ENCODE assay signal across 8 cellular contexts in the genomic region with DNA sequence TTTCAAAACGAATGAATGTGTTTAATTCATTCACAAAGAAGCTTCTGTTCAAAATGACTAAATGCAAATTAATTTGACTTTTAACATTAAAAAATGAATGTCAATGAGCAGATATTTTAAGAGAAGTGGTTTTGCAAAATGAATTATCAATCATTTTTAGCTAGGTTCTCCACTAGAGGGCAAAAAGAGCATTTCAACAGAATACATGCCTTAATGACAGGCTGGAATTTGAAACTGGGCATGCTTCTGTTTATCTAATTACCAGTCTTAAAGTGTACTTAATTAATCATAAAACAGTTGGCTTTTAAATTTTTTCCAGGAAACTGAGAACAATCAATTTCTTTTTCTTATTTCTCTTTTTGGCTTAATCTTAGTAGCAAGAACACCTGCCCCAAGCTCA.
DNase-seq lines count a peak whose midpoint lies in the region; ATAC-seq and TF ChIP-seq lines count a peak whose summit lies in the region.

No MANE protein-coding gene starts in this region.

- H3K4me2 ChIP-seq in DOHH2 (ENCODE audit: low read length), result no peak overlapping the region

- H4K20me1 ChIP-seq in DOHH2 (ENCODE audit: control insufficient read depth, insufficient read depth, low read depth, low read length), result no peaks in the 10 kb centered on the region

- H3K4me1 ChIP-seq in DOHH2 (ENCODE audit: control insufficient read depth, low read length), result no peaks in the 10 kb centered on the region

- H3K4me3 Mint-ChIP-seq in brain, result no peak overlapping the region
- H3K4me3 Mint-ChIP-seq in T-cell, result no peak overlapping the region

- no peak overlapping the region for H3K27ac ChIP-seq in DOHH2 (ENCODE audit: low read depth, low read length)

- H3F3A ChIP-seq in DOHH2 (ENCODE audit: control insufficient read depth, insufficient read depth), result no peaks in the 10 kb centered on the region

- H3K36me3 Mint-ChIP-seq in brain, result no peaks in the 10 kb centered on the region
- H3K36me3 Mint-ChIP-seq in T-cell, result no peaks in the 10 kb centered on the region

- H3K9me2 ChIP-seq in DOHH2 (replicated peaks; ENCODE audit: control insufficient read depth, low read length), result no peaks in the 10 kb centered on the region

- no peaks in the 10 kb centered on the region for H3K4me1 Mint-ChIP-seq in brain
- H3K4me1 Mint-ChIP-seq in T-cell, result no peaks in the 10 kb centered on the region

- H3K27ac Mint-ChIP-seq in brain (no peak overlapping the region), T-cell (no peak overlapping the region)

- TF ChIP-seq CTCF in DOHH2 (IDR thresholded peaks at IDR 0.05; ENCODE audit: low read depth, low read length, poor library complexity, severe bottlenecking) (peak; percentile 41), brain (conservative IDR thresholded peaks at IDR 0.05) (peak; percentile 51 to 71)

- no peak for ATAC-seq in T-cell (replicated peaks in 1 of 4)

- H3K4me3 ChIP-seq in DOHH2 (ENCODE audit: low read length), result no peak overlapping the region

- no peaks in the 10 kb centered on the region for H3K9me3 ChIP-seq in DOHH2 (ENCODE audit: control insufficient read depth, insufficient read depth, low read length)

- no peaks in the 10 kb centered on the region for H3K27me3 ChIP-seq in DOHH2 (ENCODE audit: control insufficient read depth, low read length)

- no peaks in the 10 kb centered on the region for H3K36me3 ChIP-seq in DOHH2 (ENCODE audit: control insufficient read depth, low read length)

- H3K9me3 Mint-ChIP-seq in brain (no peaks in the 10 kb centered on the region), T-cell (no peaks in the 10 kb centered on the region)

- CTCF ChIA-PET in T-cell (lab: Charles Lee), result no interaction called here

- DNase-seq in Kasumi-1 (lab: John Stamatoyannopoulos, UW) (peak; percentile 44 to 71), myocyte (ENCODE audit: low read depth) (peak; percentile 41), NCI-H774 (lab: John Stamatoyannopoulos, UW) (no peak), KG1 (lab: John Stamatoyannopoulos, UW) (no peak), DMS79 (lab: John Stamatoyannopoulos, UW) (no peak), T-cell (no peak)

- no peaks in the 10 kb centered on the region for H3K27me3 Mint-ChIP-seq in brain
- H3K27me3 Mint-ChIP-seq in T-cell, result no peaks in the 10 kb centered on the region

- H3K79me2 ChIP-seq in DOHH2 (ENCODE audit: control insufficient read depth, low read length), result no peaks in the 10 kb centered on the region

- POLR2A ChIA-PET in T-cell (lab: Charles Lee), result no interaction called here

Comparison
In these comparisons a context has a peak if more than half of its experiments do, and no peak if none do; other contexts are left out.
1. DNase-seq: peak in Kasumi-1 (2 of 2) and myocyte (single experiment); none in NCI-H774 (single experiment), KG1 (single experiment), DMS79 (single experiment) and T-cell (0 of 34).